ENCODE assay signal across 17 cellular contexts in genomic region chr21:35603471-35603870, GRCh38.
A peak's percentile ranks its signal among the peaks of the same experiment; 100 is the strongest.
DNase-seq lines count a peak whose midpoint lies in the region; ATAC-seq and TF ChIP-seq lines count a peak whose summit lies in the region.
"Had no signal": no experiment of that assay in that cellular context is flagged by ENCODE, and none has a peak within 500 bp of the region (broad histone marks: within the 10 kb centered on the region; RNA-seq: fewer than 3 reads in every experiment).

No MANE protein-coding gene starts in this region.

- H3K79me2 ChIP-seq in DND-41 (ENCODE audit: insufficient read depth, low read length): no peaks in the 10 kb centered on the region

- DNase-seq in DND-41 (peak; percentile 20), NCI-H146 (lab: John Stamatoyannopoulos, UW) (peak; percentile 97), NT2/D1 (ENCODE audit: low read depth, low spot score) (peak; percentile 44), iPS DF 6.9 (ENCODE audit: low read depth, low spot score) (peak; percentile 22), lower leg skin (ENCODE audit: low spot score in 2 of 2) (no peak), NCI-H2029 (lab: John Stamatoyannopoulos, UW) (no peak), ascending aorta (ENCODE audit: low spot score in 2 of 2) (no peak), H4 (ENCODE audit: low spot score) (no peak)
- DNase-seq: activated CD8-positive, alpha-beta memory T cell treated with anti-CD3 and anti-CD28 coated beads, Interleukin-2, amount 50 U/mL, for 48 hours; activated naive CD4-positive, alpha-beta T cell treated with anti-CD3 and anti-CD28 coated beads, Interleukin-2, amount 50 U/mL, for 16 hours; CD8-positive, alpha-beta T cell; dermis blood vessel endothelial cell; HCEC 1CT; kidney; NCI-H446 treated with DMSO at 0.1 percent for 48 hours had no signal

- H3K27ac ChIP-seq in DND-41 (ENCODE audit: low read length): no peak overlapping the region
- no peak overlapping the region for H3K27ac ChIP-seq in iPS DF 6.9 (ENCODE audit: low read length)
- H3K27ac ChIP-seq in ascending aorta: no peak overlapping the region
- H3K27ac ChIP-seq: neutrophil, right atrium auricular region had no signal

- no peak overlapping the region for H3K4me3 ChIP-seq in DND-41 (ENCODE audit: low read depth in 1 of 2, low read length in 2 of 2)
- H3K4me3 ChIP-seq in NT2/D1 (ENCODE audit: insufficient read length, low read depth): no peak overlapping the region
- H3K4me3 ChIP-seq in iPS DF 6.9 (ENCODE audit: low read length): no peak overlapping the region
- no peak overlapping the region for H3K4me3 ChIP-seq in lower leg skin (ENCODE audit: low read depth, poor library complexity, severe bottlenecking)
- no peak overlapping the region for H3K4me3 ChIP-seq in ascending aorta
- H3K4me3 ChIP-seq: right atrium auricular region had no signal

- peak; percentile 52 for ATAC-seq in DND-41 (ENCODE audit: insufficient read depth, low read depth)
- ATAC-seq: CD8-positive, alpha-beta T cell had no signal

- H3K9ac ChIP-seq in DND-41 (ENCODE audit: low read depth, low read length): no peak overlapping the region
- no peak overlapping the region for H3K9ac ChIP-seq in NT2/D1 (ENCODE audit: insufficient read length, low read depth)

- no peaks in the 10 kb centered on the region for H3K36me3 ChIP-seq in DND-41 (ENCODE audit: insufficient read depth, low read length)
- H3K36me3 ChIP-seq in NT2/D1 (ENCODE audit: insufficient read depth, insufficient read length, low read length): no peaks in the 10 kb centered on the region
- no peaks in the 10 kb centered on the region for H3K36me3 ChIP-seq in iPS DF 6.9 (ENCODE audit: control insufficient read depth, insufficient read depth, low read length)
- H3K36me3 ChIP-seq in ascending aorta: no peaks in the 10 kb centered on the region
- H3K36me3 ChIP-seq: neutrophil, right atrium auricular region had no signal

- no peak overlapping the region for H2AFZ ChIP-seq in DND-41 (ENCODE audit: low read depth, low read length)

- H3K27me3 ChIP-seq in DND-41 (ENCODE audit: insufficient read depth, low read length, poor library complexity): no peaks in the 10 kb centered on the region
- no peaks in the 10 kb centered on the region for H3K27me3 ChIP-seq in NT2/D1 (ENCODE audit: insufficient read depth, insufficient read length)
- H3K27me3 ChIP-seq in iPS DF 6.9 (ENCODE audit: control insufficient read depth, insufficient read depth, low read length): no peaks in the 10 kb centered on the region
- H3K27me3 ChIP-seq in ascending aorta: no peaks in the 10 kb centered on the region
- H3K27me3 ChIP-seq: right atrium auricular region had no signal

- TF ChIP-seq POLR2A in lower leg skin (IDR thresholded peaks at IDR 0.05): no peak

- H3K4me1 ChIP-seq in DND-41 (ENCODE audit: insufficient read depth, low read length) (0 out of 2 replicates have a peak, but pooled peaks cover 3% of the 10 kb centered on the region), NT2/D1 (ENCODE audit: insufficient read depth, insufficient read length) (peaks cover 5% of the 10 kb centered on the region), iPS DF 6.9 (ENCODE audit: control insufficient read depth, insufficient read depth, low read length) (0 out of 2 replicates have a peak, but pooled peaks cover 5% of the 10 kb centered on the region), ascending aorta (no peaks in the 10 kb centered on the region)
- H3K4me1 ChIP-seq: right atrium auricular region had no signal

- H3K9me3 ChIP-seq in DND-41 (ENCODE audit: insufficient read depth, low read length, severe bottlenecking) (peaks cover 4% of the 10 kb centered on the region), NT2/D1 (ENCODE audit: insufficient read depth, low read length) (peaks cover 6% of the 10 kb centered on the region; the same call in 1 of the 2 replicates), iPS DF 6.9 (ENCODE audit: control insufficient read depth, insufficient read depth, low read length) (no peaks in the 10 kb centered on the region), ascending aorta (no peaks in the 10 kb centered on the region)
- H3K9me3 ChIP-seq: neutrophil had no signal

- H4K20me1 ChIP-seq in DND-41 (ENCODE audit: insufficient read depth, low read length): no peaks in the 10 kb centered on the region

- no peak overlapping the region for H3K4me2 ChIP-seq in DND-41 (ENCODE audit: insufficient read depth, low read length)

- peak; percentile 40 for TF ChIP-seq CTCF in DND-41 (IDR thresholded peaks at IDR 0.05; ENCODE audit: borderline replicate concordance, extremely low read depth, low read length, poor library complexity, severe bottlenecking)
- no peak for TF ChIP-seq CTCF in lower leg skin (IDR thresholded peaks at IDR 0.05)
- TF ChIP-seq CTCF in ascending aorta (IDR thresholded peaks at IDR 0.05): no peak

- no CpG with 5 or more reads among the region's 6 CpGs for WGBS in iPS DF 6.9 (ENCODE audit: insufficient coverage, insufficient read length)
- WGBS in lower leg skin, 2 donors: 82 to 85% methylated on average over 6 of the region's 6 CpGs

- intact Hi-C loops in lower leg skin (cut with DNase I; ENCODE audit: low total_unique reads) (no loop called here), ascending aorta (cut with DNase I) (no loop called here)

Comparison
In these comparisons a context has a peak if more than half of its experiments do, and no peak if none do; other contexts are left out.
1. DNase-seq: peak in DND-41 (single experiment), NCI-H146 (single experiment), NT2/D1 (single experiment) and iPS DF 6.9 (single experiment); none in lower leg skin (0 of 2), NCI-H2029 (single experiment), ascending aorta (0 of 2) and H4 (single experiment).